16 cellular contexts compared by ENCODE assay signal in the genomic region with DNA sequence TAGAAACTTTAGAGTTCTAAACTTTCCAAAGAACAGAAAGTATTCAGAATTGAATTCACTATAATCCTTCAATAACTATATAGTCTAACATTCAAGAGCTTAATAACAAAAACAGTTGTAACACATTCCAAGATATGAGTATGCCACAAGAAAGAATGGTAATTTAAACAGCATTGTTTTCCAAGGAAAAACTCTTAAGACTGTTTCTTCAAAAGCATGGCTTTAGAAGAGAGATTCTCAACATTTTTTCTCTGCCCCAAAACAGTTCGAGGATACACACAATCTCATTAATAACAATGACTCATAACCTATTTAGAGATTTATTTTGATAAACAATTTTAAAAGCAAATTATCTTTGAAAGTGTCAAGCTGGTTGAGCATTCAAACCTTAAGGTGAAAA.
"Had no signal": no experiment of that assay in that cellular context is flagged by ENCODE, and none has a peak within 500 bp of the region (broad histone marks: within the 10 kb centered on the region; RNA-seq: fewer than 3 reads in every experiment).

No MANE protein-coding gene starts in this region.

- H3K27me3 ChIP-seq: brain microvascular endothelial cell, ovary, right lobe of liver had no signal

- H3K4me3 ChIP-seq: coronary artery, ovary, right lobe of liver had no signal

- H3K9me3 ChIP-seq: ovary, right lobe of liver had no signal

- DNase-seq: activated CD4-positive, alpha-beta memory T cell treated with anti-CD3 and anti-CD28 coated beads, Interleukin-2, amount 10 ng/mL, durations not matched to agents 7 days and 5 days; activated CD4-positive, alpha-beta T cell treated with anti-CD3 and anti-CD28 coated beads for 48 hours; activated CD4-positive, CD25-positive, alpha-beta regulatory T cell; activated naive CD4-positive, alpha-beta T cell; activated naive CD8-positive, alpha-beta T cell treated with anti-CD3 and anti-CD28 coated beads for 36 hours; activated T-cell treated with anti-CD3 and anti-CD28 coated beads, Interleukin-2, amount 50 U/mL, for 1 hour; brain microvascular endothelial cell; mesenchymal stem cell; natural killer cell; ovary; right lobe of liver; stimulated activated CD4-positive, alpha-beta T cell treated with anti-CD3 and anti-CD28 coated beads, Interleukin-4, amount 100 ng/mL, for 4 hours; T-cell had no signal

- ATAC-seq: activated T-helper 17 cell treated with anti-CD3 and anti-CD28 coated beads, Interleukin-2, amount 50 U/mL, for 72 hours; natural killer cell; right lobe of liver; stimulated activated memory B cell treated with anti-CD40 and anti-IgM and Interleukin-4, amounts not matched to agents 10 μg/mL and 1 μg/mL and 100 μg/mL, for 72 hours; T-cell had no signal

- H3K36me3 ChIP-seq: brain microvascular endothelial cell, ovary, right lobe of liver had no signal

- H3K27ac ChIP-seq: brain microvascular endothelial cell, coronary artery, ovary, right lobe of liver had no signal
